1 cellular context compared by ENCODE assay signal in the genomic region with DNA sequence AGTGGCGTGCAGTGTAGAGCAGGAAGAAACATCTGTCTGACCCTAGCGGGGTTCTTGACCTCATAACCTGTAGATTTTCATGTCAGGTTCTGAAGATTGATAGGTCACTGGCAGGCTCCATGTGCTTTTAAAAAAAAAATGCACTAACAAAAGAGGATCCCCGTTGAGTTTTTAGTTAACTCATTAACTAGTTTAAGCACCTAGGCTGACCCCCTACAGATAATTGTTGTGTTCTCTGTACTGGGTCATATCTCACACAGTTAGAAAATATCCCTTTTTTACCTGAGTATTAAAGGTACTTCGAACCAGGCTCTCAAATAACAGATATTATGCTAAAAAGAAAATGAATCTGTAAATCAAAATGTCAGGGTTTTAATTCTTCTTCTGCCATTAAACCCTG.
TF ChIP-seq lines count a peak whose summit lies in the region.

No MANE protein-coding gene starts in this region.

TF ChIP-seq in GM23338, 12 proteins besides CTCF, POLR2A, EP300 and RAD21 (continued from another document):
- TF ChIP-seq, protein P1, sequence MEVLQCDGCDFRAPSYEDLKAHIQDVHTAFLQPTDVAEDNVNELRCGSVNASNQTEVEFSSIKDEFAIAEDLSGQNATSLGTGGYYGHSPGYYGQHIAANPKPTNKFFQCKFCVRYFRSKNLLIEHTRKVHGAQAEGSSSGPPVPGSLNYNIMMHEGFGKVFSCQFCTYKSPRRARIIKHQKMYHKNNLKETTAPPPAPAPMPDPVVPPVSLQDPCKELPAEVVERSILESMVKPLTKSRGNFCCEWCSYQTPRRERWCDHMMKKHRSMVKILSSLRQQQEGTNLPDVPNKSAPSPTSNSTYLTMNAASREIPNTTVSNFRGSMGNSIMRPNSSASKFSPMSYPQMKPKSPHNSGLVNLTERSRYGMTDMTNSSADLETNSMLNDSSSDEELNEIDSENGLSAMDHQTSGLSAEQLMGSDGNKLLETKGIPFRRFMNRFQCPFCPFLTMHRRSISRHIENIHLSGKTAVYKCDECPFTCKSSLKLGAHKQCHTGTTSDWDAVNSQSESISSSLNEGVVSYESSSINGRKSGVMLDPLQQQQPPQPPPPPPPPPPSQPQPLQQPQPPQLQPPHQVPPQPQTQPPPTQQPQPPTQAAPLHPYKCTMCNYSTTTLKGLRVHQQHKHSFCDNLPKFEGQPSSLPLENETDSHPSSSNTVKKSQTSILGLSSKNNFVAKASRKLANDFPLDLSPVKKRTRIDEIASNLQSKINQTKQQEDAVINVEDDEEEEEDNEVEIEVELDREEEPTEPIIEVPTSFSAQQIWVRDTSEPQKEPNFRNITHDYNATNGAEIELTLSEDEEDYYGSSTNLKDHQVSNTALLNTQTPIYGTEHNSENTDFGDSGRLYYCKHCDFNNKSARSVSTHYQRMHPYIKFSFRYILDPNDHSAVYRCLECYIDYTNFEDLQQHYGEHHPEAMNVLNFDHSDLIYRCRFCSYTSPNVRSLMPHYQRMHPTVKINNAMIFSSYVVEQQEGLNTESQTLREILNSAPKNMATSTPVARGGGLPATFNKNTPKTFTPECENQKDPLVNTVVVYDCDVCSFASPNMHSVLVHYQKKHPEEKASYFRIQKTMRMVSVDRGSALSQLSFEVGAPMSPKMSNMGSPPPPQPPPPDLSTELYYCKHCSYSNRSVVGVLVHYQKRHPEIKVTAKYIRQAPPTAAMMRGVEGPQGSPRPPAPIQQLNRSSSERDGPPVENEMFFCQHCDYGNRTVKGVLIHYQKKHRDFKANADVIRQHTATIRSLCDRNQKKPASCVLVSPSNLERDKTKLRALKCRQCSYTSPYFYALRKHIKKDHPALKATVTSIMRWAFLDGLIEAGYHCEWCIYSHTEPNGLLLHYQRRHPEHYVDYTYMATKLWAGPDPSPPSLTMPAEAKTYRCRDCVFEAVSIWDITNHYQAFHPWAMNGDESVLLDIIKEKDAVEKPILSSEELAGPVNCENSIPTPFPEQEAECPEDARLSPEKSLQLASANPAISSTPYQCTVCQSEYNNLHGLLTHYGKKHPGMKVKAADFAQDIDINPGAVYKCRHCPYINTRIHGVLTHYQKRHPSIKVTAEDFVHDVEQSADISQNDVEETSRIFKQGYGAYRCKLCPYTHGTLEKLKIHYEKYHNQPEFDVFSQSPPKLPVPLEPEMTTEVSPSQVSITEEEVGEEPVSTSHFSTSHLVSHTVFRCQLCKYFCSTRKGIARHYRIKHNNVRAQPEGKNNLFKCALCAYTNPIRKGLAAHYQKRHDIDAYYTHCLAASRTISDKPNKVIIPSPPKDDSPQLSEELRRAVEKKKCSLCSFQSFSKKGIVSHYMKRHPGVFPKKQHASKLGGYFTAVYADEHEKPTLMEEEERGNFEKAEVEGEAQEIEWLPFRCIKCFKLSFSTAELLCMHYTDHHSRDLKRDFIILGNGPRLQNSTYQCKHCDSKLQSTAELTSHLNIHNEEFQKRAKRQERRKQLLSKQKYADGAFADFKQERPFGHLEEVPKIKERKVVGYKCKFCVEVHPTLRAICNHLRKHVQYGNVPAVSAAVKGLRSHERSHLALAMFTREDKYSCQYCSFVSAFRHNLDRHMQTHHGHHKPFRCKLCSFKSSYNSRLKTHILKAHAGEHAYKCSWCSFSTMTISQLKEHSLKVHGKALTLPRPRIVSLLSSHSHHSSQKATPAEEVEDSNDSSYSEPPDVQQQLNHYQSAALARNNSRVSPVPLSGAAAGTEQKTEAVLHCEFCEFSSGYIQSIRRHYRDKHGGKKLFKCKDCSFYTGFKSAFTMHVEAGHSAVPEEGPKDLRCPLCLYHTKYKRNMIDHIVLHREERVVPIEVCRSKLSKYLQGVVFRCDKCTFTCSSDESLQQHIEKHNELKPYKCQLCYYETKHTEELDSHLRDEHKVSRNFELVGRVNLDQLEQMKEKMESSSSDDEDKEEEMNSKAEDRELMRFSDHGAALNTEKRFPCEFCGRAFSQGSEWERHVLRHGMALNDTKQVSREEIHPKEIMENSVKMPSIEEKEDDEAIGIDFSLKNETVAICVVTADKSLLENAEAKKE (CRISPR knock-in tag; IDR thresholded peaks at IDR 0.05): no peak
- TF ChIP-seq STAT1 (IDR thresholded peaks at IDR 0.05; ENCODE audit: unreplicated experiment) (no peak), EZH2phosphoT487 (IDR thresholded peaks at IDR 0.05; ENCODE audit: unreplicated experiment) (no peak), POLR2AphosphoS5 (IDR thresholded peaks at IDR 0.05; ENCODE audit: low read depth) (no peak), JUNB (IDR thresholded peaks at IDR 0.05; ENCODE audit: unreplicated experiment) (no peak), NANOG (IDR thresholded peaks at IDR 0.05; ENCODE audit: borderline replicate concordance) (no peak)
